Comparison of ENCODE assay signal across 17 cellular contexts in the genomic region with DNA sequence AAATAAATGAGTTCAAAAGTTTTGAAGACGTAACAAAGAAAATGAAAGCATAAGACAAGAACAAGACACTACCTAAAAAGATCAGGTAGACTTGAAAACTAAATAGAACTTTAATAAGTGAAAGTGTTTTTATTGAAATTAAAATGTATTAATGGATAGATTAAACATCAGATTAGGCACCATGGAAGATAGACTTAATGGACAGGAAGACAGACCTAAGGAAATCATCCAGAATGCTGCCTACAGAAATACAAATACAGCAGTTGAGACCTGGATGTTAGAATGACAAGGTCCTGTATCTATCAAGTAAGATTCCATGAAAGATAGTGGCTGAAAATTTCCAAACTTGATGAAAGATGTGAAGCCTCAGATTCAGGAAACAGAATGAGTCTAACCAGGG. TPM values are rescaled to one million over a fixed set of nuclear protein-coding genes. Genes with fewer than 3 reads are reported as not detected.
DNase-seq lines count a peak whose midpoint lies in the region; FAIRE-seq lines count a peak whose summit lies in the region.
"Had no signal": no experiment of that assay in that cellular context is flagged by ENCODE, and none has a peak within 500 bp of the region (broad histone marks: within the 10 kb centered on the region; RNA-seq: fewer than 3 reads in every experiment).

No MANE protein-coding gene starts in this region.

- DNase-seq in HTR-8/SVneo (ENCODE audit: insufficient read length, low spot score) (no peak), urothelium cell line (ENCODE audit: low spot score) (no peak), SK-N-DZ (ENCODE audit: low spot score) (no peak), neuronal stem cell (ENCODE audit: low spot score) (no peak)
- DNase-seq: C1 segment of cervical spinal cord; Calu3; CD4-positive, alpha-beta memory T cell; COR-L47; DMS53; DMS79 treated with DMSO at 0.1 percent for 48 hours; GF-D8; H9 had no signal

- H3K27ac ChIP-seq in angular gyrus (ENCODE audit: low read depth, low read length) (peak overlapping the region; percentile 11), layer of hippocampus (ENCODE audit: low read depth, low read length) (peak overlapping the region; percentile 35), neuronal stem cell (replicated peaks; ENCODE audit: low read length) (no peak overlapping the region)

- H3K4me3 ChIP-seq in neuronal stem cell (ENCODE audit: low read length in 2 of 2), result no peak overlapping the region
- H3K4me3 ChIP-seq: GM23338 had no signal

- no peak overlapping the region for H3K18ac ChIP-seq in neuronal stem cell (ENCODE audit: low read length)

- H3K4ac ChIP-seq in neuronal stem cell (ENCODE audit: low read length), result no peak overlapping the region

- WGBS in neuronal stem cell (ENCODE audit: extremely low coverage in 2 of 2, insufficient read length in 2 of 2, insufficient replicate concordance in 1 of 2), 2 donors, result no CpG with 5 or more reads among the region's 1 CpG

- H3K23ac ChIP-seq in neuronal stem cell (ENCODE audit: low read depth, low read length, poor library complexity), result no peak overlapping the region

- H4K8ac ChIP-seq in neuronal stem cell (ENCODE audit: low read depth, low read length), result no peak overlapping the region

- peaks cover 0 to 5% of the 10 kb centered on the region in 2 donors for H3K36me3 ChIP-seq in neuronal stem cell (replicated peaks in 1 of 2; ENCODE audit: control insufficient read depth in 2 of 2, insufficient read depth in 2 of 2, low read length in 2 of 2)

- no peak overlapping the region for H4K91ac ChIP-seq in neuronal stem cell (ENCODE audit: low read depth, low read length, poor library complexity)

- no peak overlapping the region for H3K14ac ChIP-seq in neuronal stem cell (ENCODE audit: low read length)

- H2BK12ac ChIP-seq in neuronal stem cell (ENCODE audit: low read length), result no peak overlapping the region

- no peak overlapping the region for H3K9ac ChIP-seq in neuronal stem cell (ENCODE audit: low read depth, low read length, poor library complexity)

- H3K4me1 ChIP-seq in neuronal stem cell (ENCODE audit: control insufficient read depth in 2 of 2, insufficient read depth in 1 of 2, low read depth in 1 of 2, low read length in 2 of 2), result peaks cover 6 to 11% of the 10 kb centered on the region in 2 donors

- no peak overlapping the region for H2BK120ac ChIP-seq in neuronal stem cell (ENCODE audit: low read depth, low read length)

- H2AK5ac ChIP-seq in neuronal stem cell (ENCODE audit: low read depth, low read length), result no peak overlapping the region

- no peak overlapping the region for H2BK15ac ChIP-seq in neuronal stem cell (ENCODE audit: low read length)

- no peak overlapping the region for H2AFZ ChIP-seq in neuronal stem cell (ENCODE audit: low read length)
- H2AFZ ChIP-seq: GM23338 had no signal

- no peak overlapping the region for H2BK5ac ChIP-seq in neuronal stem cell (ENCODE audit: low read length)

- no peak overlapping the region for H3K4me2 ChIP-seq in neuronal stem cell (ENCODE audit: insufficient read depth, low read length, poor library complexity, severe bottlenecking)
- H3K4me2 ChIP-seq: GM23338 had no signal

- H3K27me3 ChIP-seq in layer of hippocampus (ENCODE audit: control insufficient read depth, insufficient read depth, low read length) (no peaks in the 10 kb centered on the region), neuronal stem cell (ENCODE audit: control insufficient read depth in 3 of 3, insufficient read depth in 3 of 3, low read depth in 1 of 3, low read length in 3 of 3) (no peaks in the 10 kb centered on the region)

- H3K9me3 ChIP-seq in neuronal stem cell (replicated peaks in 1 of 2; ENCODE audit: control insufficient read depth in 2 of 2, insufficient read depth in 1 of 2, low read depth in 1 of 2, low read length in 2 of 2), result peaks cover 0 to 23% of the 10 kb centered on the region in 2 donors

- FAIRE-seq in HTR-8/SVneo (lab: Jason Lieb, UNC), result peak; percentile 69
- peak; percentile 81 for FAIRE-seq in urothelium cell line (lab: Jason Lieb, UNC)
- FAIRE-seq: GM12891, GM18507 had no signal

- H3K79me1 ChIP-seq in neuronal stem cell (ENCODE audit: low read depth, low read length), result no peaks in the 10 kb centered on the region

RNA-seq across cellular contexts. Expression of a gene that starts 11.5 kb away (rescaled TPM):
- 1.4 and 1.5 TPM in 2 replicates for polyA plus RNA-seq in SK-N-DZ (2014; cell fraction: cytosol; rRNA removed)
- 2.0 and 9.4 TPM in 2 replicates for polyA plus RNA-seq in SK-N-DZ (2014; cell fraction: nucleus; rRNA removed)
- 7.7 TPM for polyA plus RNA-seq in neuronal stem cell (2013, experiment 1 of 2)
- 8.2 TPM for polyA plus RNA-seq in neuronal stem cell (2013, experiment 2 of 2)

RNA-seq across cellular contexts. Expression of a gene that starts 55.5 kb away (rescaled TPM):
- 37.4 and 45.8 TPM in 2 replicates for polyA plus RNA-seq in SK-N-DZ (2014; cell fraction: cytosol; rRNA removed)
- polyA plus RNA-seq in SK-N-DZ (2014; cell fraction: nucleus; rRNA removed), result 45.1 and 55.3 TPM in 2 replicates
- polyA plus RNA-seq in neuronal stem cell (2013, experiment 1 of 2), result 9.3 TPM
- polyA plus RNA-seq in neuronal stem cell (2013, experiment 2 of 2), result 9.9 TPM

RNA-seq across cellular contexts. Expression of a gene that starts 56.1 kb away (rescaled TPM):
- polyA plus RNA-seq in SK-N-DZ (2014; cell fraction: cytosol; rRNA removed), result not detected in 2 replicates
- polyA plus RNA-seq in SK-N-DZ (2014; cell fraction: nucleus; rRNA removed), result not detected in 2 replicates
- 0.14 TPM for polyA plus RNA-seq in neuronal stem cell (2013, experiment 1 of 2)
- 0.26 TPM for polyA plus RNA-seq in neuronal stem cell (2013, experiment 2 of 2)
